18 cellular contexts compared by ENCODE assay signal in the genomic region with DNA sequence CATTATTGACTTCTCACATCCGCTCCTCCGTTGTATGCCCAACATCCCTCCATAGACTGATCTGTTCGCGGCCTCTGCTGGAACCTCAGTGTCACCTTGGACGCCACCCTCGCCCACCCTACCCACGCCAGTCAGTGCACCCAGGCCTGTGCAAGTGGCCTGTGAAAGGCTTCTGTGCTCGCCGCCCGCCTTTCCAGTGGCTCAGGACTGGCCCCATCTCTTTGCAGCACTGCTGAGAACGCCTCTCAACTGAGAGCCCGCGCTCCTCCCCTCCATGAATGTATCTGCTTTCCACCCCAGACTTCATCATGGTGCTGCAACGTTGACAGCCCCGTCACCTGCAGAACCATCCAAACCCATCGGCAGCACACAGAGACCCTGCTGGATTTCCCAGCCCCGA.
DNase-seq lines count a peak whose midpoint lies in the region; FAIRE-seq and TF ChIP-seq lines count a peak whose summit lies in the region.
"Had no signal": no experiment of that assay in that cellular context is flagged by ENCODE, and none has a peak within 500 bp of the region (broad histone marks: within the 10 kb centered on the region; RNA-seq: fewer than 3 reads in every experiment).

No MANE protein-coding gene starts in this region.

- H3K27me3 ChIP-seq in H1 (replicated peaks in 1 of 4; ENCODE audit: control insufficient read depth in 3 of 4, extremely low read depth in 1 of 4, insufficient read depth in 3 of 4, low read length in 3 of 4): no peaks in the 10 kb centered on the region
- H3K27me3 ChIP-seq in neural progenitor cell: no peaks in the 10 kb centered on the region

- no peak overlapping the region for H4K91ac ChIP-seq in H1 (replicated peaks; ENCODE audit: insufficient read length, low read length)

- H3K56ac ChIP-seq in H1 (replicated peaks; ENCODE audit: insufficient read length, low read depth, low read length): no peak overlapping the region

- no peak overlapping the region; the same call in 1 of the 2 replicates for H2BK12ac ChIP-seq in H1 (ENCODE audit: low read depth, low read length)

- H3K27ac Mint-ChIP-seq in neural progenitor cell: peak overlapping the region; percentile 75
- H3K27ac Mint-ChIP-seq in activated naive CD4-positive, alpha-beta T cell treated with anti-CD3 and anti-CD28 coated beads for 36 hours: no peak overlapping the region
- H3K27ac Mint-ChIP-seq: CD4-positive, alpha-beta T cell had no signal

- H3K4me2 ChIP-seq in H1 (ENCODE audit: insufficient read depth in 1 of 2, low read depth in 2 of 2, low read length in 2 of 2) (no peak overlapping the region), neural progenitor cell (no peak overlapping the region)
- H3K4me2 ChIP-seq: A549 had no signal

- peak overlapping the region; percentile 20; the same call in 1 of the 2 replicates for H2AFZ ChIP-seq in H1 (ENCODE audit: low read length)
- H2AFZ ChIP-seq in neural progenitor cell (replicated peaks): no peak overlapping the region

- peaks cover 25% of the 10 kb centered on the region for H3K4me1 Mint-ChIP-seq in neural progenitor cell
- no peaks in the 10 kb centered on the region for H3K4me1 Mint-ChIP-seq in activated naive CD4-positive, alpha-beta T cell treated with anti-CD3 and anti-CD28 coated beads for 36 hours (ENCODE audit: low read depth)

- no peak overlapping the region for H3K4ac ChIP-seq in H1 (replicated peaks; ENCODE audit: insufficient read length, low read depth, low read length)

- no peak for TF ChIP-seq POLR2A in H1 (IDR thresholded peaks at IDR 0.05; ENCODE audit: control extremely low read depth in 1 of 2, low read depth in 2 of 2, low read length in 2 of 2)
- no peak for TF ChIP-seq POLR2A in GM12891 (IDR thresholded peaks at IDR 0.05; ENCODE audit: low read depth, low read length)

- H3K27ac ChIP-seq in angular gyrus (ENCODE audit: low read depth, low read length) (peak overlapping the region; percentile 81), H1 (ENCODE audit: low read depth, low read length) (no peak overlapping the region), neural progenitor cell (no peak overlapping the region), substantia nigra (ENCODE audit: low read depth, low read length, poor library complexity, severe bottlenecking) (peak overlapping the region; percentile 97)
- H3K27ac ChIP-seq: 22Rv1, A549, C4-2B had no signal

- H3K79me2 ChIP-seq in H1 (ENCODE audit: control insufficient read depth in 1 of 2, insufficient read depth in 2 of 2, low read length in 2 of 2) (no peaks in the 10 kb centered on the region), neural progenitor cell (ENCODE audit: low read depth) (no peaks in the 10 kb centered on the region)

- peaks cover 2% of the 10 kb centered on the region for H3K9me3 Mint-ChIP-seq in neural progenitor cell
- H3K9me3 Mint-ChIP-seq in activated naive CD4-positive, alpha-beta T cell treated with anti-CD3 and anti-CD28 coated beads for 36 hours: no peaks in the 10 kb centered on the region
- H3K9me3 Mint-ChIP-seq: CD4-positive, alpha-beta T cell had no signal

- H2AK5ac ChIP-seq in H1 (ENCODE audit: low read depth, low read length): no peak overlapping the region

- H3K79me1 ChIP-seq in H1 (ENCODE audit: low read depth, low read length): no peaks in the 10 kb centered on the region

- H3K23me2 ChIP-seq in H1 (ENCODE audit: low read depth, low read length): no peaks in the 10 kb centered on the region

- DNase-seq in H1 (ENCODE audit: low read depth in 1 of 2, low spot score in 2 of 2): no peak
- no peak for DNase-seq in neural progenitor cell (ENCODE audit: low spot score)
- DNase-seq in substantia nigra (lab: John Stamatoyannopoulos, UW): no peak
- DNase-seq in activated naive CD4-positive, alpha-beta T cell treated with anti-CD3 and anti-CD28 coated beads for 36 hours: no peak
- DNase-seq in GM12891 (ENCODE audit: insufficient read length, low spot score): no peak
- no peak for DNase-seq in activated T-cell treated with anti-CD3 and anti-CD28 coated beads for 4 hours
- DNase-seq: AML-193; Caco-2; CD4-positive, alpha-beta T cell had no signal

- FAIRE-seq in H1 (lab: Jason Lieb, UNC) (no peak), GM12891 (lab: Jason Lieb, UNC) (no peak)
- FAIRE-seq: A549, D721Med, G401.6, GM19239, HepG2 had no signal

- H3K27me3 Mint-ChIP-seq in neural progenitor cell (ENCODE audit: insufficient read depth, low read depth): peaks cover 7% of the 10 kb centered on the region
- no peaks in the 10 kb centered on the region for H3K27me3 Mint-ChIP-seq in activated naive CD4-positive, alpha-beta T cell treated with anti-CD3 and anti-CD28 coated beads for 36 hours (ENCODE audit: low read depth)
- H3K27me3 Mint-ChIP-seq: CD4-positive, alpha-beta T cell had no signal

- no peaks in the 10 kb centered on the region for H3K36me3 Mint-ChIP-seq in neural progenitor cell
- H3K36me3 Mint-ChIP-seq in activated naive CD4-positive, alpha-beta T cell treated with anti-CD3 and anti-CD28 coated beads for 36 hours (ENCODE audit: low read depth): no peaks in the 10 kb centered on the region

- no peak overlapping the region for H2BK5ac ChIP-seq in H1 (ENCODE audit: low read depth, low read length)

- no peak overlapping the region for H2BK120ac ChIP-seq in H1 (replicated peaks; ENCODE audit: low read depth, low read length)

- H3K23ac ChIP-seq in H1 (ENCODE audit: insufficient read length): no peak overlapping the region

- H4K5ac ChIP-seq in H1 (ENCODE audit: insufficient read length, low read depth, low read length): no peak overlapping the region

- H3K4me1 ChIP-seq in H1 (replicated peaks in 1 of 4; ENCODE audit: control insufficient read depth in 3 of 4, insufficient read depth in 4 of 4, low read length in 3 of 4): peaks cover 0 to 8% (median 0%) of the 10 kb centered on the region in 4 experiments; a peak in 4 of 7 replicates
- peaks cover 10% of the 10 kb centered on the region for H3K4me1 ChIP-seq in neural progenitor cell
- H3K4me1 ChIP-seq: A549, Caco-2 had no signal

- H3F3A ChIP-seq in neural progenitor cell (ENCODE audit: low read depth): no peaks in the 10 kb centered on the region

- no peaks in the 10 kb centered on the region for H3K36me3 ChIP-seq in H1 (ENCODE audit: control insufficient read depth in 2 of 4, insufficient read depth in 4 of 4, low read length in 3 of 4)
- H3K36me3 ChIP-seq in neural progenitor cell: no peaks in the 10 kb centered on the region
- H3K36me3 ChIP-seq: HAP-1 had no signal

- 90% methylated on average over 17 of the region's 17 CpGs; no CpG with 5 or more reads in 1 of the 2 experiments for WGBS in H1 (ENCODE audit: extremely low coverage in 1 of 2, insufficient coverage in 1 of 2, insufficient read length in 1 of 2, insufficient replicate concordance in 2 of 2, low coverage in 1 of 2, low lambda C conversion rate in 2 of 2, missing lambda C conversion rate in 1 of 2), 2 experiments

- H3K4me3 ChIP-seq in H1 (ENCODE audit: extremely low read depth in 1 of 4, insufficient read depth in 2 of 4, low read depth in 3 of 4, low read length in 4 of 4) (no peak overlapping the region), neural progenitor cell (no peak overlapping the region)
- H3K4me3 ChIP-seq: A549, HAP-1 had no signal

- H3K18ac ChIP-seq in H1 (ENCODE audit: extremely low read depth, low read length): no peak overlapping the region

- no peak overlapping the region for H3K14ac ChIP-seq in H1 (ENCODE audit: insufficient read length)

- H2BK20ac ChIP-seq in H1 (ENCODE audit: low read length): no peak overlapping the region

- no peak overlapping the region for H3K4me3 Mint-ChIP-seq in neural progenitor cell
- no peak overlapping the region for H3K4me3 Mint-ChIP-seq in activated naive CD4-positive, alpha-beta T cell treated with anti-CD3 and anti-CD28 coated beads for 36 hours
- H3K4me3 Mint-ChIP-seq: CD4-positive, alpha-beta T cell had no signal

- no peak for TF ChIP-seq EP300 in H1 (IDR thresholded peaks at IDR 0.05; ENCODE audit: borderline replicate concordance in 1 of 2, low read depth in 2 of 2, low read length in 2 of 2)

- TF ChIP-seq CTCF in H1 (IDR thresholded peaks at IDR 0.05; ENCODE audit: control extremely low read depth in 1 of 3, insufficient read depth in 1 of 3, low read depth in 1 of 3, low read length in 3 of 3) (no peak), neural progenitor cell (IDR thresholded peaks at IDR 0.05) (no peak)

- H3K9ac ChIP-seq in H1 (replicated peaks in 1 of 4; ENCODE audit: extremely low read depth in 1 of 4, low read depth in 3 of 4, low read length in 3 of 4): no peak overlapping the region
- H3K9ac ChIP-seq in neural progenitor cell: no peak overlapping the region

- no peak overlapping the region for H4K8ac ChIP-seq in H1 (ENCODE audit: extremely low read depth, insufficient read depth, low read length)

- H4K20me1 ChIP-seq in H1 (replicated peaks in 1 of 2; ENCODE audit: control insufficient read depth in 1 of 2, insufficient read depth in 2 of 2, low read length in 2 of 2) (no peaks in the 10 kb centered on the region), neural progenitor cell (ENCODE audit: low read depth) (no peaks in the 10 kb centered on the region)

- TF ChIP-seq RAD21 in H1 (IDR thresholded peaks at IDR 0.05 in 1 of 2, conservative IDR thresholded peaks at IDR 0.05 in 1 of 2; ENCODE audit: low read depth in 2 of 2, low read length in 2 of 2): no peak

- POLR2A ChIA-PET in H1 (lab: Charles Lee; ENCODE audit: partially characterized antibody): no interaction called here

- H2BK15ac ChIP-seq in H1 (ENCODE audit: low read length): no peak overlapping the region

- intact Hi-C loops in activated naive CD4-positive, alpha-beta T cell treated with anti-CD3 and anti-CD28 coated beads for 36 hours (cut with micrococcal nuclease): no loop called here

- CTCF ChIA-PET in H1 (lab: Charles Lee; ENCODE audit: partially characterized antibody): interaction anchor here (0.9 to 1.5 kb wide), 3 partner anchors 12 to 416 kb away, joined by 4 read pairs; no protein-coding TSS in a partner anchor
- CTCF ChIA-PET in activated naive CD4-positive, alpha-beta T cell treated with anti-CD3 and anti-CD28 coated beads for 36 hours (lab: Charles Lee): no interaction called here

- H3K9me3 ChIP-seq in H1 (ENCODE audit: insufficient read depth in 2 of 2, low read depth in 1 of 2, low read length in 1 of 2) (no peaks in the 10 kb centered on the region), neural progenitor cell (ENCODE audit: low read depth) (no peaks in the 10 kb centered on the region)
- H3K9me3 ChIP-seq: A549, Caco-2, HAP-1 had no signal

TF ChIP-seq in H1, 55 proteins besides CTCF, POLR2A, EP300 and RAD21 (continues in another document):
- TF ChIP-seq SAP30 (IDR thresholded peaks at IDR 0.05; ENCODE audit: insufficient read depth, insufficient replicate concordance, low read length) (no peak), MAFK (IDR thresholded peaks at IDR 0.05; ENCODE audit: low read depth, low read length) (no peak), HDAC2 (IDR thresholded peaks at IDR 0.05; ENCODE audit: borderline replicate concordance in 1 of 2, low read depth in 2 of 2, low read length in 2 of 2) (no peak)

TF ChIP-seq in GM12891, 5 proteins besides CTCF, POLR2A, EP300 and RAD21:
- no peak for TF ChIP-seq SPI1 (IDR thresholded peaks at IDR 0.05; ENCODE audit: low read depth, low read length)

Comparison
In these comparisons a context has a peak if more than half of its experiments do, and no peak if none do; other contexts are left out.
1. H3K27ac ChIP-seq: peak in angular gyrus (single experiment) and substantia nigra (single experiment); none in H1 (single experiment) and neural progenitor cell (single experiment).